1 cellular context compared by ENCODE assay signal in genomic region chr19:50496189-50497029, GRCh38.
TF ChIP-seq lines count a peak whose summit lies in the region.

No MANE protein-coding gene starts in this region.

TF ChIP-seq in HepG2, 621 proteins besides CTCF, POLR2A, EP300 and RAD21 (continues in another document):
- TF ChIP-seq ZNF101 (CRISPR knock-in tag; IDR thresholded peaks at IDR 0.05; ENCODE audit: borderline replicate concordance, low read depth) (no peak), ZBED4 (CRISPR knock-in tag; IDR thresholded peaks at IDR 0.05; ENCODE audit: borderline replicate concordance) (0 out of 2 replicates have a peak, but pooled peaks have one; percentile 44), ZNF326 (CRISPR knock-in tag; IDR thresholded peaks at IDR 0.05; ENCODE audit: borderline replicate concordance) (no peak), GABPA (IDR thresholded peaks at IDR 0.05; ENCODE audit: low read depth, low read length) (no peak), GABPA (CRISPR knock-in tag; IDR thresholded peaks at IDR 0.05; ENCODE audit: low read depth) (no peak), JARID2 (CRISPR knock-in tag; IDR thresholded peaks at IDR 0.05; ENCODE audit: insufficient replicate concordance) (no peak), ZNF234 (CRISPR knock-in tag; conservative IDR thresholded peaks at IDR 0.05) (no peak), CREB1 (IDR thresholded peaks at IDR 0.05) (no peak), CREB1 (CRISPR knock-in tag; IDR thresholded peaks at IDR 0.05) (no peak), ZNF430 (CRISPR knock-in tag; IDR thresholded peaks at IDR 0.05) (no peak), SSRP1 (CRISPR knock-in tag; IDR thresholded peaks at IDR 0.05) (no peak), PATZ1 (CRISPR knock-in tag; IDR thresholded peaks at IDR 0.05) (peak; percentile 75), ZBTB4 (CRISPR knock-in tag; IDR thresholded peaks at IDR 0.05; ENCODE audit: borderline replicate concordance) (no peak), UBTF (CRISPR knock-in tag; IDR thresholded peaks at IDR 0.05) (peak; percentile 53; the same call in 1 of the 2 replicates), SOX6 (IDR thresholded peaks at IDR 0.05) (no peak), SOX6 (CRISPR knock-in tag; IDR thresholded peaks at IDR 0.05) (0 out of 2 replicates have a peak, but pooled peaks have one; percentile 25), ZNF3 (CRISPR knock-in tag; IDR thresholded peaks at IDR 0.05) (no peak), NRL (CRISPR knock-in tag; IDR thresholded peaks at IDR 0.05; ENCODE audit: borderline replicate concordance) (no peak), CEBPB (IDR thresholded peaks at IDR 0.05; ENCODE audit: borderline replicate concordance, low read depth, low read length) (no peak), ZNF550 (CRISPR knock-in tag; IDR thresholded peaks at IDR 0.05; ENCODE audit: borderline replicate concordance) (no peak), NR3C1 (CRISPR knock-in tag; IDR thresholded peaks at IDR 0.05) (no peak), ZSCAN5A (CRISPR knock-in tag; IDR thresholded peaks at IDR 0.05; ENCODE audit: borderline replicate concordance) (no peak), SKI (IDR thresholded peaks at IDR 0.05; ENCODE audit: partially characterized antibody) (peak; percentile 72), ZNF10 (CRISPR knock-in tag; IDR thresholded peaks at IDR 0.05; ENCODE audit: borderline replicate concordance, low read depth) (no peak), HNRNPL (IDR thresholded peaks at IDR 0.05; ENCODE audit: low read depth, low read length) (peak; percentile 73; the same call in 1 of the 2 replicates), ZFX (CRISPR knock-in tag; IDR thresholded peaks at IDR 0.05; ENCODE audit: low read depth) (peak; percentile 70), TEF (CRISPR knock-in tag; IDR thresholded peaks at IDR 0.05) (no peak), ZNF263 (CRISPR knock-in tag; IDR thresholded peaks at IDR 0.05) (peak; percentile 33; the same call in 1 of the 2 replicates), ZMYM2 (CRISPR knock-in tag; IDR thresholded peaks at IDR 0.05) (0 out of 2 replicates have a peak, but pooled peaks have one; percentile 33), ZFP36 (IDR thresholded peaks at IDR 0.05; ENCODE audit: borderline replicate concordance, low read depth, low read length, partially characterized antibody) (no peak), KAT2B (IDR thresholded peaks at IDR 0.05; ENCODE audit: borderline replicate concordance, low read depth, low read length) (no peak), ZC3H4 (CRISPR knock-in tag; IDR thresholded peaks at IDR 0.05; ENCODE audit: borderline replicate concordance) (no peak), TFAP4 (IDR thresholded peaks at IDR 0.05; ENCODE audit: borderline replicate concordance, low read depth) (peak; percentile 79; the same call in 1 of the 2 replicates), ZFY (CRISPR knock-in tag; IDR thresholded peaks at IDR 0.05) (0 out of 2 replicates have a peak, but pooled peaks have one; percentile 47), ZNF280D (CRISPR knock-in tag; IDR thresholded peaks at IDR 0.05) (no peak), PREB (CRISPR knock-in tag; IDR thresholded peaks at IDR 0.05) (no peak)
